Comparison of ENCODE assay signal across 21 cellular contexts in genomic region chr18:50388988-50389387, GRCh38. TPM values are rescaled to one million over a fixed set of nuclear protein-coding genes. Genes with fewer than 3 reads are reported as not detected.
"Had no signal": no experiment of that assay in that cellular context is flagged by ENCODE, and none has a peak within 500 bp of the region (broad histone marks: within the 10 kb centered on the region; RNA-seq: fewer than 3 reads in every experiment).

No MANE protein-coding gene starts in this region.

- H3K9me3 Mint-ChIP-seq: mesothelial cell of epicardium; natural killer cell; neural progenitor cell; stimulated activated naive B cell treated with anti-CD40 and anti-IgM and Interleukin-4, amounts not matched to agents 10 μg/mL and 1 μg/mL and 100 μg/mL, for 72 hours; stimulated activated naive CD8-positive, alpha-beta T cell treated with anti-CD3 and anti-CD28 coated beads, Interleukin-15, amount 100 ng/mL, for 72 hours had no signal

- H3K9ac ChIP-seq: neural progenitor cell had no signal

- H3K4me3 ChIP-seq: colonic mucosa, gastrocnemius medialis, heart right ventricle, neural progenitor cell, right atrium auricular region, sigmoid colon, skin epidermis, testis, tibial nerve had no signal

- H3K27ac Mint-ChIP-seq: mesothelial cell of epicardium; natural killer cell; neural progenitor cell; stimulated activated naive B cell treated with anti-CD40 and anti-IgM and Interleukin-4, amounts not matched to agents 10 μg/mL and 1 μg/mL and 100 μg/mL, for 72 hours; stimulated activated naive CD8-positive, alpha-beta T cell treated with anti-CD3 and anti-CD28 coated beads, Interleukin-15, amount 100 ng/mL, for 72 hours had no signal

- DNase-seq: colonic mucosa; dermis blood vessel endothelial cell; effector CD8-positive, alpha-beta T cell; gastrocnemius medialis; heart right ventricle; hypothalamus; kidney glomerular epithelial cell; natural killer cell; occipital lobe; sigmoid colon; stimulated activated CD4-positive, alpha-beta T cell treated with anti-CD3 and anti-CD28 coated beads, Interleukin-2, amount 100 ng/mL, for 24 hours; stimulated activated CD4-positive, alpha-beta T cell treated with anti-CD3 and anti-CD28 coated beads, Interleukin-4, amount 100 ng/mL, for 4 hours; stimulated activated naive B cell treated with anti-CD40 and anti-IgM and Interleukin-4, amounts not matched to agents 10 μg/mL and 1 μg/mL and 100 μg/mL, for 72 hours; stimulated activated naive CD8-positive, alpha-beta T cell treated with anti-CD3 and anti-CD28 coated beads, Interleukin-15, amount 100 ng/mL, for 72 hours; testis had no signal

- H3K4me1 Mint-ChIP-seq: mesothelial cell of epicardium; natural killer cell; neural progenitor cell; stimulated activated naive B cell treated with anti-CD40 and anti-IgM and Interleukin-4, amounts not matched to agents 10 μg/mL and 1 μg/mL and 100 μg/mL, for 72 hours; stimulated activated naive CD8-positive, alpha-beta T cell treated with anti-CD3 and anti-CD28 coated beads, Interleukin-15, amount 100 ng/mL, for 72 hours had no signal

- H3K36me3 ChIP-seq: colonic mucosa, gastrocnemius medialis, right atrium auricular region, sigmoid colon, tibial nerve had no signal

- H3K4me1 ChIP-seq: colonic mucosa, gastrocnemius medialis, heart right ventricle, neural progenitor cell, right atrium auricular region, sigmoid colon, testis, tibial nerve had no signal

- H3K4me2 ChIP-seq: neural progenitor cell had no signal

- H2AFZ ChIP-seq: neural progenitor cell had no signal

- H3K36me3 Mint-ChIP-seq: natural killer cell had no signal

- H3K4me3 Mint-ChIP-seq: mesothelial cell of epicardium; natural killer cell; neural progenitor cell; stimulated activated naive B cell treated with anti-CD40 and anti-IgM and Interleukin-4, amounts not matched to agents 10 μg/mL and 1 μg/mL and 100 μg/mL, for 72 hours; stimulated activated naive CD8-positive, alpha-beta T cell treated with anti-CD3 and anti-CD28 coated beads, Interleukin-15, amount 100 ng/mL, for 72 hours had no signal

- H3K9me3 ChIP-seq: colonic mucosa, gastrocnemius medialis, heart right ventricle, right atrium auricular region, sigmoid colon, testis, tibial nerve had no signal

- ATAC-seq: esophagus mucosa; gastrocnemius medialis; heart right ventricle; natural killer cell; stimulated activated naive B cell treated with anti-CD40 and anti-IgM and Interleukin-4, amounts not matched to agents 10 μg/mL and 1 μg/mL and 100 μg/mL, for 72 hours; stimulated activated naive CD8-positive, alpha-beta T cell treated with anti-CD3 and anti-CD28 coated beads, Interleukin-15, amount 100 ng/mL, for 72 hours had no signal

- H3K27me3 ChIP-seq: colonic mucosa, gastrocnemius medialis, heart right ventricle, neural progenitor cell, right atrium auricular region, sigmoid colon, testis, tibial nerve had no signal

- H3K27ac ChIP-seq: colonic mucosa, gastrocnemius medialis, heart right ventricle, neural progenitor cell, sigmoid colon, skin epidermis, testis, tibial nerve had no signal

- H3K27me3 Mint-ChIP-seq: stimulated activated naive B cell treated with anti-CD40 and anti-IgM and Interleukin-4, amounts not matched to agents 10 μg/mL and 1 μg/mL and 100 μg/mL, for 72 hours; stimulated activated naive CD8-positive, alpha-beta T cell treated with anti-CD3 and anti-CD28 coated beads, Interleukin-15, amount 100 ng/mL, for 72 hours had no signal

RNA-seq across cellular contexts. Expression of gene SKA1, which starts 14.1 kb away (rescaled TPM):
- total RNA-seq: tibial nerve had no signal
